9 cellular contexts compared by ENCODE assay signal in the genomic region with DNA sequence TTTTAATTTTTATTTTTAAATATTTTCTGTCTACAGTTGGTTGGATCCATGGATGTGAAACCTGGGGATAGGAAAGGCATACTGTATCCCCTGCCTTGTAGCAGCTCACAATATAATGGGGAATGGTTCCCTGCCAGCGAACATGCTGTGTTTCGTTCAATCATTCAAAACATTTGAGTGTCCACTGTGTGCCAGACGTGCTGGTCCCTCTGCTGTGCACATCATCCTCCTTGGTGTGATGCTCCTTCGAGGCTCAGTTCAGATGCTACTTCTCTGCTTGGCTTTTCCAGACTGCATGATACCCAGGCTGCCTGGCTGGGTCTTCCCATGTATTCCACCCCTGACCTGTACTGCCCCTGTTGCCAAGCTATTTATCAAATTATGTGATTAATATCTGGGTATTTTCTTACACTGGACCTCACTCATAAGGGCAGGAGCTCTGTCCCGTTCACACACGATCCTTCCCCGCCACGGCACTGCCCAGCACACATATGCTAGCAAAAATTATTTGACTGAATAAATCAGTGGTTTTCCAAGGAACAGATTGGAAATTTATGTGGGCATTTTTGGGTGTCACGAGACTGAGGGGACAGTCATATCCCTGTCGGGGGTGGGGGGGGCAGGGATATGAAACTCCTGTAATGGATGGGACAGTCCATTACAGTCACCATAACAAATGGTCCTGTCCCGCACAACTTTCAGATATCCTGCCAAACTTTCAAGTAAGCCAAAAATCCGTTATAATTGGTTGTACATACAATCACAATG. TPM values are rescaled to one million over a fixed set of nuclear protein-coding genes. Genes with fewer than 3 reads are reported as not detected.
A peak's percentile ranks its signal among the peaks of the same experiment; 100 is the strongest.
DNase-seq lines count a peak whose midpoint lies in the region; ATAC-seq, FAIRE-seq and TF ChIP-seq lines count a peak whose summit lies in the region.
"Had no signal": no experiment of that assay in that cellular context is flagged by ENCODE, and none has a peak within 500 bp of the region (broad histone marks: within the 10 kb centered on the region; RNA-seq: fewer than 3 reads in every experiment).

No MANE protein-coding gene starts in this region.

- WGBS in neuronal stem cell (ENCODE audit: extremely low coverage in 2 of 2, insufficient read length in 2 of 2, insufficient replicate concordance in 1 of 2), 2 donors: no CpG with 5 or more reads among the region's 12 CpGs

- no peak overlapping the region for H2BK12ac ChIP-seq in neuronal stem cell (ENCODE audit: low read length)

- no peak overlapping the region for H2AK5ac ChIP-seq in neuronal stem cell (ENCODE audit: low read depth, low read length)

- no peak overlapping the region for H2BK5ac ChIP-seq in neuronal stem cell (ENCODE audit: low read length)

- no peak overlapping the region for H3K14ac ChIP-seq in neuronal stem cell (ENCODE audit: low read length)

- no peak for TF ChIP-seq CTCF in Loucy (conservative IDR thresholded peaks at IDR 0.05; ENCODE audit: low read length)
- no peak for TF ChIP-seq CTCF in endothelial cell of umbilical vein (IDR thresholded peaks at IDR 0.05; ENCODE audit: extremely low read depth in 1 of 2, insufficient read depth in 1 of 2, low read depth in 1 of 2, low read length in 2 of 2)

- H3K9me2 ChIP-seq in Loucy (replicated peaks; ENCODE audit: low read depth, low read length): no peaks in the 10 kb centered on the region

- H4K91ac ChIP-seq in neuronal stem cell (ENCODE audit: low read depth, low read length, poor library complexity): no peak overlapping the region

- H3K27ac ChIP-seq in BLaER1: no peak overlapping the region
- peak overlapping the region; percentile 99 for H3K27ac ChIP-seq in endothelial cell of umbilical vein (ENCODE audit: insufficient read depth, low read depth, low read length)
- no peak overlapping the region for H3K27ac ChIP-seq in neuronal stem cell (replicated peaks; ENCODE audit: low read length)
- H3K27ac ChIP-seq in SJCRH30: no peak overlapping the region

- DNase-seq in endothelial cell of umbilical vein (ENCODE audit: low read depth, low spot score) (peak; percentile 40), neuronal stem cell (ENCODE audit: low spot score) (no peak), SJCRH30 (no peak), NCI-H1105 (lab: John Stamatoyannopoulos, UW) (no peak)
- DNase-seq in stimulated activated CD4-positive, alpha-beta T cell treated with anti-CD3 and anti-CD28 coated beads, Interleukin-4, amount 100 ng/mL, for 4 hours: no peak

- H3K9ac ChIP-seq in BLaER1: no peak overlapping the region
- H3K9ac ChIP-seq in Loucy (ENCODE audit: low read depth, low read length, poor library complexity, severe bottlenecking): no peak overlapping the region
- H3K9ac ChIP-seq in endothelial cell of umbilical vein (replicated peaks; ENCODE audit: extremely low read depth, insufficient read depth, low read length): peak overlapping the region; percentile 99
- H3K9ac ChIP-seq in neuronal stem cell (ENCODE audit: low read depth, low read length, poor library complexity): no peak overlapping the region

- no peak overlapping the region for H2BK120ac ChIP-seq in neuronal stem cell (ENCODE audit: low read depth, low read length)

- H3K79me2 ChIP-seq in Loucy (ENCODE audit: insufficient read depth, low read length): peaks cover 31% of the 10 kb centered on the region
- peaks cover 16% of the 10 kb centered on the region for H3K79me2 ChIP-seq in endothelial cell of umbilical vein (ENCODE audit: control insufficient read depth, insufficient read depth, low read length)

- no peak for ATAC-seq in HG02759 (IDR thresholded peaks at IDR 0.05; ENCODE audit: unreplicated experiment)

- H3K27me3 ChIP-seq in BLaER1 (no peaks in the 10 kb centered on the region), Loucy (ENCODE audit: insufficient read depth, low read length, poor library complexity, severe bottlenecking) (no peaks in the 10 kb centered on the region), endothelial cell of umbilical vein (ENCODE audit: control insufficient read depth in 2 of 2, insufficient read depth in 2 of 2, low read length in 2 of 2) (no peaks in the 10 kb centered on the region), neuronal stem cell (ENCODE audit: control insufficient read depth in 3 of 3, insufficient read depth in 3 of 3, low read depth in 1 of 3, low read length in 3 of 3) (no peaks in the 10 kb centered on the region), SJCRH30 (no peaks in the 10 kb centered on the region)
- H3K27me3 ChIP-seq: pancreas had no signal

- no peak overlapping the region for H3K4ac ChIP-seq in neuronal stem cell (ENCODE audit: low read length)

- no peak overlapping the region for H3K23ac ChIP-seq in neuronal stem cell (ENCODE audit: low read depth, low read length, poor library complexity)

- no peak overlapping the region for H3K4me3 ChIP-seq in BLaER1
- H3K4me3 ChIP-seq in Loucy (ENCODE audit: low read length, poor library complexity, severe bottlenecking): peak overlapping the region; percentile 97
- peak overlapping the region in 1 of 3 experiments; percentile 39 for H3K4me3 ChIP-seq in endothelial cell of umbilical vein (replicated peaks in 1 of 3; ENCODE audit: insufficient read depth in 1 of 3, low read depth in 1 of 3, low read length in 3 of 3)
- peak overlapping the region in 1 of 2 donors; percentile 69 for H3K4me3 ChIP-seq in neuronal stem cell (ENCODE audit: low read length in 2 of 2)
- no peak overlapping the region; the same call in 1 of the 2 replicates for H3K4me3 ChIP-seq in SJCRH30

- H4K20me1 ChIP-seq in BLaER1: peaks cover 21% of the 10 kb centered on the region
- no peaks in the 10 kb centered on the region for H4K20me1 ChIP-seq in Loucy (ENCODE audit: insufficient read depth, low read length, poor library complexity, severe bottlenecking)
- H4K20me1 ChIP-seq in endothelial cell of umbilical vein (replicated peaks; ENCODE audit: control insufficient read depth, extremely low read depth, insufficient read depth, low read length): no peaks in the 10 kb centered on the region

- CTCF ChIA-PET in endothelial cell of umbilical vein (lab: Charles Lee): interaction anchor here (0.9 to 2.4 kb wide), 7 partner anchors 50 to 114 kb away, joined by 3 to 12 read pairs (median 3); no protein-coding TSS in a partner anchor

- H3K4me2 ChIP-seq in BLaER1 (peak overlapping the region; percentile 90), Loucy (ENCODE audit: low read depth, low read length, poor library complexity, severe bottlenecking) (peak overlapping the region; percentile 98), endothelial cell of umbilical vein (ENCODE audit: insufficient read depth, low read length) (peak overlapping the region; percentile 68), neuronal stem cell (ENCODE audit: insufficient read depth, low read length, poor library complexity, severe bottlenecking) (no peak overlapping the region)

- H4K8ac ChIP-seq in neuronal stem cell (ENCODE audit: low read depth, low read length): no peak overlapping the region

- H3K18ac ChIP-seq in neuronal stem cell (ENCODE audit: low read length): no peak overlapping the region

- H3K9me1 ChIP-seq in endothelial cell of umbilical vein (replicated peaks; ENCODE audit: control insufficient read depth, extremely low read depth, insufficient read depth, low read length): no peaks in the 10 kb centered on the region

- no peaks in the 10 kb centered on the region for H3F3A ChIP-seq in Loucy (ENCODE audit: low read depth)

- H2AFZ ChIP-seq in Loucy (ENCODE audit: low read length) (no peak overlapping the region), endothelial cell of umbilical vein (ENCODE audit: low read depth, low read length) (no peak overlapping the region), neuronal stem cell (ENCODE audit: low read length) (peak overlapping the region; percentile 91)

- no peak for FAIRE-seq in endothelial cell of umbilical vein (lab: Jason Lieb, UNC)
- FAIRE-seq: pancreas had no signal

- peaks cover 62% of the 10 kb centered on the region for H3K4me1 ChIP-seq in BLaER1
- H3K4me1 ChIP-seq in Loucy (ENCODE audit: insufficient read depth, low read length, poor library complexity, severe bottlenecking): peaks cover 43% of the 10 kb centered on the region
- peaks cover 64% of the 10 kb centered on the region for H3K4me1 ChIP-seq in endothelial cell of umbilical vein (ENCODE audit: control insufficient read depth, extremely low read depth, insufficient read depth, low read length)
- H3K4me1 ChIP-seq in neuronal stem cell (ENCODE audit: control insufficient read depth in 2 of 2, insufficient read depth in 1 of 2, low read depth in 1 of 2, low read length in 2 of 2): peaks cover 13 to 20% of the 10 kb centered on the region in 2 donors
- peaks cover 5% of the 10 kb centered on the region; the same call in 1 of the 2 replicates for H3K4me1 ChIP-seq in SJCRH30

- H3K79me1 ChIP-seq in neuronal stem cell (ENCODE audit: low read depth, low read length): peaks cover 8% of the 10 kb centered on the region

- dilution Hi-C loops in endothelial cell of umbilical vein (cut with MboI; ENCODE audit: extremely low pct_ligation_motif_present, low sequenced_read_pairs): loop anchor here (25.0 kb wide), 1 partner anchor 113 kb away; no protein-coding TSS in a partner anchor

- H3K9me3 ChIP-seq in BLaER1 (no peaks in the 10 kb centered on the region), Loucy (ENCODE audit: insufficient read depth, low read depth, low read length) (no peaks in the 10 kb centered on the region), endothelial cell of umbilical vein (replicated peaks; ENCODE audit: control insufficient read depth, insufficient read depth, low read length) (no peaks in the 10 kb centered on the region), neuronal stem cell (replicated peaks in 1 of 2; ENCODE audit: control insufficient read depth in 2 of 2, insufficient read depth in 1 of 2, low read depth in 1 of 2, low read length in 2 of 2) (no peaks in the 10 kb centered on the region), SJCRH30 (replicated peaks) (no peaks in the 10 kb centered on the region)
- H3K9me3 ChIP-seq: pancreas had no signal

- BruUV-seq in endothelial cell of umbilical vein (replicated peaks; lab: Mats Ljungman, UMichigan): no TSS peak

- POLR2A ChIA-PET in endothelial cell of umbilical vein (lab: Charles Lee): interaction anchor here (0.5 to 2.5 kb wide), 4 partner anchors 8 to 58 kb away, joined by 3 to 16 read pairs (median 4); no protein-coding TSS in a partner anchor

- intact Hi-C loops in endothelial cell of umbilical vein (cut with micrococcal nuclease): loop anchor here (1.0 to 5.0 kb wide), 5 partner anchors 11 to 487 kb away; partner anchors contain the start of gene RAD21L1

- TF ChIP-seq POLR2A in endothelial cell of umbilical vein (IDR thresholded peaks at IDR 0.05; ENCODE audit: low read depth, low read length): no peak

- no peak overlapping the region for H2BK15ac ChIP-seq in neuronal stem cell (ENCODE audit: low read length)

- H3K36me3 ChIP-seq in BLaER1: peaks cover 2% of the 10 kb centered on the region
- no peaks in the 10 kb centered on the region for H3K36me3 ChIP-seq in Loucy (ENCODE audit: insufficient read depth, low read length)
- no peaks in the 10 kb centered on the region for H3K36me3 ChIP-seq in endothelial cell of umbilical vein (ENCODE audit: control insufficient read depth in 2 of 2, extremely low read depth in 1 of 2, insufficient read depth in 2 of 2, low read length in 2 of 2)
- peaks cover 3 to 8% of the 10 kb centered on the region in 2 donors for H3K36me3 ChIP-seq in neuronal stem cell (replicated peaks in 1 of 2; ENCODE audit: control insufficient read depth in 2 of 2, insufficient read depth in 2 of 2, low read length in 2 of 2)
- no peaks in the 10 kb centered on the region for H3K36me3 ChIP-seq in SJCRH30
- H3K36me3 ChIP-seq: pancreas had no signal

RNA-seq across cellular contexts. Expression of gene SDCBP2, which starts 4.9 kb away (rescaled TPM):
- 5.5 and 9.0 TPM in 2 replicates for total RNA-seq in endothelial cell of umbilical vein
- 5.8 and 6.9 TPM in 2 replicates for polyA plus RNA-seq in endothelial cell of umbilical vein
- polyA plus RNA-seq in endothelial cell of umbilical vein (2011; cell fraction: cytosol; rRNA removed): 4.6 and 5.5 TPM in 2 replicates
- polyA plus RNA-seq in endothelial cell of umbilical vein (2011; cell fraction: nucleus; rRNA removed): 11.0 and 11.4 TPM in 2 replicates
- 3.1 and 4.8 TPM in 2 replicates for polyA plus RNA-seq in endothelial cell of umbilical vein (2012)
- polyA minus RNA-seq in endothelial cell of umbilical vein: 1.2 and 2.7 TPM in 2 replicates
- not detected for polyA minus RNA-seq in endothelial cell of umbilical vein (2011; cell fraction: cytosol; rRNA and poly(A)+ RNA removed)
- 2.2 and 2.3 TPM in 2 replicates for polyA minus RNA-seq in endothelial cell of umbilical vein (2011; cell fraction: nucleus; rRNA and poly(A)+ RNA removed)
- 4.7 TPM for polyA plus RNA-seq in neuronal stem cell (2013, experiment 1 of 2)
- 5.3 TPM for polyA plus RNA-seq in neuronal stem cell (2013, experiment 2 of 2)
- 0.71 TPM in 2 replicates for total RNA-seq in SJCRH30 (2014; rRNA removed; shearing (Covaris generic))

RNA-seq across cellular contexts. Expression of gene SNPH, which starts 57.9 kb away (rescaled TPM):
- 5.1 and 5.5 TPM in 2 replicates for total RNA-seq in endothelial cell of umbilical vein
- polyA plus RNA-seq in endothelial cell of umbilical vein: 2.3 TPM in 2 replicates
- polyA plus RNA-seq in endothelial cell of umbilical vein (2011; cell fraction: cytosol; rRNA removed): 1.7 and 2.4 TPM in 2 replicates
- 4.8 and 7.5 TPM in 2 replicates for polyA plus RNA-seq in endothelial cell of umbilical vein (2011; cell fraction: nucleus; rRNA removed)
- polyA plus RNA-seq in endothelial cell of umbilical vein (2012): 4.2 and 4.9 TPM in 2 replicates
- polyA minus RNA-seq in endothelial cell of umbilical vein: 3.0 and 3.4 TPM in 2 replicates
- polyA minus RNA-seq in endothelial cell of umbilical vein (2011; cell fraction: cytosol; rRNA and poly(A)+ RNA removed): not detected
- polyA minus RNA-seq in endothelial cell of umbilical vein (2011; cell fraction: nucleus; rRNA and poly(A)+ RNA removed): 2.8 and 3.0 TPM in 2 replicates
- polyA plus RNA-seq in neuronal stem cell (2013, experiment 1 of 2): 1.1 TPM
- 1.1 TPM for polyA plus RNA-seq in neuronal stem cell (2013, experiment 2 of 2)
- 2.9 and 3.0 TPM in 2 replicates for total RNA-seq in SJCRH30 (2014; rRNA removed; shearing (Covaris generic))
